8 cellular contexts compared by ENCODE assay signal in genomic region chr12:12736759-12737676, GRCh38. TPM values are rescaled to one million over a fixed set of nuclear protein-coding genes. Genes with fewer than 3 reads are reported as not detected.
A peak's percentile ranks its signal among the peaks of the same experiment; 100 is the strongest.
DNase-seq lines count a peak whose midpoint lies in the region; ATAC-seq and TF ChIP-seq lines count a peak whose summit lies in the region.

No MANE protein-coding gene starts in this region.

- TF ChIP-seq CTCF in HL-60 (IDR thresholded peaks at IDR 0.05; ENCODE audit: insufficient read depth, low read length): peak; percentile 25
- peak; percentile 86 for TF ChIP-seq CTCF in chondrocyte (IDR thresholded peaks at IDR 0.05)
- TF ChIP-seq CTCF in liver (IDR thresholded peaks at IDR 0.05; ENCODE audit: low read depth, low read length, missing input control): peak; percentile 58

- peak; percentile 67 for TF ChIP-seq RAD21 in liver (IDR thresholded peaks at IDR 0.05)

- H3K36me3 ChIP-seq in liver (ENCODE audit: control insufficient read depth in 4 of 4, insufficient read depth in 3 of 4, low read depth in 1 of 4, low read length in 3 of 4): no peaks in the 10 kb centered on the region

- H3K9me3 Mint-ChIP-seq in chondrocyte (ENCODE audit: low read depth): no peaks in the 10 kb centered on the region

- H3K36me3 Mint-ChIP-seq in chondrocyte (ENCODE audit: low read depth): no peaks in the 10 kb centered on the region

- ATAC-seq in GM21360 (IDR thresholded peaks at IDR 0.05; ENCODE audit: unreplicated experiment): peak; percentile 65

- 59% methylated on average over 9 of the region's 9 CpGs for WGBS in liver

- peak overlapping the region; percentile 40 for H3K27ac ChIP-seq in HL-60 (replicated peaks)
- H3K27ac ChIP-seq in liver (ENCODE audit: low read depth in 1 of 2, low read length in 2 of 2): peak overlapping the region in 1 of 2 donors; percentile 37
- H3K27ac ChIP-seq in temporal lobe (ENCODE audit: low read depth, low read length): peak overlapping the region; percentile 70

- H3K4me3 Mint-ChIP-seq in chondrocyte (ENCODE audit: unreplicated experiment): no peak overlapping the region

- peaks cover 54% of the 10 kb centered on the region for H3K4me1 Mint-ChIP-seq in chondrocyte (ENCODE audit: low read depth)

- H3K27ac Mint-ChIP-seq in chondrocyte (ENCODE audit: unreplicated experiment): peak overlapping the region; percentile 41

- DNase-seq in EH (ENCODE audit: low read depth): peak; percentile 91
- DNase-seq in HL-60 (ENCODE audit: low read depth in 1 of 2, low spot score in 1 of 2): peak in 1 of 2 experiments; percentile 29
- DNase-seq in T-helper 2 cell: peak in 3 of 5 experiments; percentile 25 to 95 (median 61)
- DNase-seq in chondrocyte (ENCODE audit: low spot score): no peak
- no peak for DNase-seq in NCI-H187 treated with DMSO at 0.1 percent for 48 hours (lab: John Stamatoyannopoulos, UW)

- no peaks in the 10 kb centered on the region for H3K27me3 Mint-ChIP-seq in chondrocyte (ENCODE audit: low read depth)

- H3K4me3 ChIP-seq in HL-60 (replicated peaks; ENCODE audit: insufficient read depth, low read length) (no peak overlapping the region), liver (ENCODE audit: low read depth in 1 of 3, low read length in 3 of 3) (no peak overlapping the region)

- peaks cover 0 to 8% (median 0%) of the 10 kb centered on the region in 4 donors for H3K4me1 ChIP-seq in liver (ENCODE audit: control insufficient read depth in 4 of 4, insufficient read depth in 4 of 4, low read length in 3 of 4)

- no peaks in the 10 kb centered on the region for H3K27me3 ChIP-seq in HL-60 (ENCODE audit: insufficient read depth, poor library complexity, severe bottlenecking)
- no peaks in the 10 kb centered on the region for H3K27me3 ChIP-seq in liver (ENCODE audit: control insufficient read depth in 4 of 4, insufficient read depth in 4 of 4, low read length in 3 of 4)

- H3K9ac ChIP-seq in liver (ENCODE audit: low read depth in 1 of 2, low read length in 2 of 2): no peak overlapping the region

- H3K9me3 ChIP-seq in liver (ENCODE audit: control insufficient read depth in 4 of 4, low read length in 3 of 4): no peaks in the 10 kb centered on the region

TF ChIP-seq in liver, 16 proteins besides CTCF, POLR2A, EP300 and RAD21:
- TF ChIP-seq YY1 (IDR thresholded peaks at IDR 0.05) (peak; percentile 11), TAF1 (conservative IDR thresholded peaks at IDR 0.05) (no peak)

RNA-seq across cellular contexts. Expression of gene CDKN1B, which starts 19.9 kb away (rescaled TPM):
- total RNA-seq in chondrocyte: 32.1 to 37.9 TPM (median 35.9 TPM) in 3 replicates
- total RNA-seq in liver: 10 to 100 TPM; 24.7 to 67.5 TPM
- 10 to 100 TPM in 1 of 2 donors, 1 to 10 TPM in 1; 7.8 to 20.3 TPM for polyA plus RNA-seq in liver
- total RNA-seq in temporal lobe: 107 TPM

RNA-seq across cellular contexts. Expression of gene GPR19, which starts 41.0 kb away (rescaled TPM):
- total RNA-seq in chondrocyte (0.60 TPM in 1 of 3 replicates, not detected in the others), liver (under 1 TPM in 1 of 2 donors, not detected in 1; 0.89 TPM), temporal lobe (17.0 TPM)
- under 1 TPM in 1 of 2 donors, not detected in 1; 0.08 TPM for polyA plus RNA-seq in liver

RNA-seq across cellular contexts. Expression of gene APOLD1, which starts 48.4 kb away (rescaled TPM):
- total RNA-seq in chondrocyte (4.2 to 8.1 TPM (median 7.1 TPM) in 3 replicates), liver (1 to 10 TPM; 2.9 to 5.1 TPM), temporal lobe (31.2 TPM)
- 1 to 10 TPM; 1.4 to 2.2 TPM for polyA plus RNA-seq in liver

Comparison
In these comparisons a context has a peak if more than half of its experiments do, and no peak if none do; other contexts are left out.
1. DNase-seq: peak in EH (single experiment) and T-helper 2 cell (3 of 5); none in chondrocyte (single experiment) and NCI-H187 treated with DMSO at 0.1 percent for 48 hours (single experiment).
2. CTCF ChIP-seq: peak in every context shown above with its lines; median percentile 86 in chondrocyte; 58 in liver; 25 in HL-60.